1 cellular context compared by ENCODE assay signal in genomic region chrX:49995021-49995731, GRCh38.
TF ChIP-seq lines count a peak whose summit lies in the region.

No MANE protein-coding gene starts in this region.

TF ChIP-seq in HCT116, 20 proteins besides CTCF, POLR2A, EP300 and RAD21 (continued from another document):
- TF ChIP-seq REST (IDR thresholded peaks at IDR 0.05; ENCODE audit: low read depth) (no peak), CBX3 (IDR thresholded peaks at IDR 0.05; ENCODE audit: low read depth) (0 out of 2 replicates have a peak, but pooled peaks have one; percentile 33), EGR1 (IDR thresholded peaks at IDR 0.05; ENCODE audit: low read depth) (peak; percentile 77)
TF ChIP-seq in HCT116: peak in this region for 6.
